8 cellular contexts compared by ENCODE assay signal in the genomic region with DNA sequence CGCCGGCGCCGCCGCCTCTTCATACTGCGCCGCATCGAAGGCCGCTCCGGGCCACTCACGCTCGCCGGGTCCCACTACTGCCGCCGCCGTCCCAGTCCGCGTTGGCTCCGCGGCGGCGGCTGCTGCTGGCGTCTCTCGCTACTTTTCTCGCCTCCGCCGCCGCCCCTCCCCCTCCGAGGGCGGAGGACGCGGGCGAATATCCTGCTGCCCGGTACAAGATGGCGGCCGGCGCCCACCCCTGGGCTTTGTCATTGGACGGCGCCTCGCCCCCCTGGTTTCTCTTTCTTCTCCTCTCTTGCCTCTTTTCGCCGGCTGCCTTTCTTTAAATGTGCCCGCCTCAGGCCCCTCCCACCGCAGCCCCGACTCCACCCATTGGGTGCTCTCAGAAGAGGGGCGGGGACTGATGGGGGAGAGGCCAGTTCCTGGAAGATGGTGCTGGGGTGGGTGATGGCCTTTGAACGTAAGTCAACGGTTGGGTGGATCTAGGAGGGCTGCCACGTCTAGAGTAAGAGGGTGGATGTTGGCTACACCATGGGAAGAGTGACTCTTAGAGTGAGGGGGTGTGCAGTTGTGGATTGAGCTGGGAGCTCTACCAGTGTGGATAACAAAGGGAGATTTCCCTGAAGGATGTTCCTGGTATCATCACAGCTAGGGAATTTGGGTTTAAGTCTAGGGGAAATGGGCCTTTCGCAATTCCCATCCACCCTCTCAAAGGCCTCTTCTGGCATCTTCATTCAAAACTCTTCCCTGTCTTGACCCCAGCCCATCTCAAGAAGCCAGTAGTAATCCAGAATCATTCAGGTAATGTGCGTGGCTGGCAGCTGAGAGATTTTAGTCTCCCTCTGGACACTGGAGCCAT. TPM values are rescaled to one million over a fixed set of nuclear protein-coding genes. Genes with fewer than 3 reads are reported as not detected.
DNase-seq lines count a peak whose midpoint lies in the region; ATAC-seq and TF ChIP-seq lines count a peak whose summit lies in the region.

TSS of gene CCDC71L (minus strand) at position 297 of the 859 bp plus-strand sequence. CDS start at position 35, 262 bp downstream.

- POLR2A ChIA-PET in BJ (lab: Charles Lee) = interaction anchor here (0.6 to 1.8 kb wide), 3 partner anchors 20 to 176 kb away, joined by 3 to 6 read pairs (median 3); no protein-coding TSS in a partner anchor

- H3K9me3 ChIP-seq in right lobe of liver = no peaks in the 10 kb centered on the region

- TF ChIP-seq CTCF in BJ (IDR thresholded peaks at IDR 0.05; ENCODE audit: insufficient read depth, low read depth, low read length) (no peak), right lobe of liver (IDR thresholded peaks at IDR 0.05) (no peak)

- H3K27me3 ChIP-seq in BJ (ENCODE audit: control insufficient read depth, insufficient read depth, low read length) = no peaks in the 10 kb centered on the region
- no peaks in the 10 kb centered on the region for H3K27me3 ChIP-seq in right lobe of liver

- ATAC-seq in GM19328 (IDR thresholded peaks at IDR 0.05; ENCODE audit: unreplicated experiment) (peak; percentile 77), HG03520 (IDR thresholded peaks at IDR 0.05; ENCODE audit: unreplicated experiment) (peak; percentile 74), right lobe of liver (peak; percentile 80 to 89 (median 86))

- H3K27ac ChIP-seq in right lobe of liver = peak within 1 kb of the TSS; percentile 91 to 97 (median 95)

- TF ChIP-seq POLR2A in right lobe of liver (IDR thresholded peaks at IDR 0.05) = peak; percentile 88

- intact Hi-C loops in right lobe of liver (cut with DNase I) = loop anchor here in 1 of 2 donors (10.0 kb wide), 1 partner anchor 74 kb away; no protein-coding TSS in a partner anchor

- CTCF ChIA-PET in BJ (lab: Yijun Ruan, JAX) = interaction anchor here (0.7 to 4.8 kb wide), 25 partner anchors 9 to 484 kb away, joined by 3 to 53 read pairs (median 6); no protein-coding TSS in a partner anchor

- H3K36me3 ChIP-seq in BJ (ENCODE audit: control insufficient read depth, insufficient read depth, low read length) (no peaks in the 10 kb centered on the region), right lobe of liver (no peaks in the 10 kb centered on the region)

- H3K4me3 ChIP-seq in BJ (ENCODE audit: low read depth, low read length) (peak within 1 kb of the TSS; percentile 99), right lobe of liver (peak within 1 kb of the TSS; percentile 61 to 85 (median 75))

- DNase-seq in BJ (ENCODE audit: low read depth) (peak; percentile 84), NCI-H748 (lab: John Stamatoyannopoulos, UW; ENCODE audit: unreplicated experiment) (peak; percentile 96), dermis microvascular lymphatic vessel endothelial cell (ENCODE audit: low read depth in 2 of 2) (peak; percentile 68 to 90), right lobe of liver (peak; percentile 95 to 97 (median 96))
- DNase-seq in activated CD4-positive, alpha-beta T cell treated with anti-CD3 and anti-CD28 coated beads, Interleukin-2, amount 50 U/mL, for 24 hours (ENCODE audit: low read depth in 1 of 2, low spot score in 1 of 2) = peak; percentile 85 to 87
- peak; percentile 86 to 96 for DNase-seq in stimulated activated CD4-positive, alpha-beta T cell treated with anti-CD3 and anti-CD28 coated beads, Interleukin-4, amount 100 ng/mL, for 4 hours

- peaks cover 0 to 28% (median 5%) of the 10 kb centered on the region in 4 donors for H3K4me1 ChIP-seq in right lobe of liver

- WGBS in right lobe of liver (ENCODE audit: insufficient coverage, low coverage, low lambda C conversion rate, missing lambda C conversion rate) = 5% methylated on average over 29 of the region's 51 CpGs

RNA-seq across cellular contexts. Expression of gene CCDC71L, which starts in this region (rescaled TPM):
- 39.3 and 47.6 TPM in 2 replicates for polyA plus RNA-seq in BJ (2011; rRNA removed)
- polyA minus RNA-seq in BJ (2011; rRNA and poly(A)+ RNA removed) = 20.0 and 22.7 TPM in 2 replicates
- total RNA-seq in dermis microvascular lymphatic vessel endothelial cell (40.4 and 84.3 TPM in 2 replicates), right lobe of liver (10 to 100 TPM in 5 of 6 experiments, 1 to 10 TPM in 1; 8.6 to 45.7 (median 22.6) TPM)

Comparison
In these comparisons a context has a peak if more than half of its experiments do, and no peak if none do; other contexts are left out.
1. Peak in every context shown above with its lines: DNase-seq, ATAC-seq, H3K4me3 ChIP-seq and H3K27ac ChIP-seq.